9 cellular contexts compared by ENCODE assay signal in genomic region chr7:24701232-24701898, GRCh38. TPM values are rescaled to one million over a fixed set of nuclear protein-coding genes. Genes with fewer than 3 reads are reported as not detected.
A peak's percentile ranks its signal among the peaks of the same experiment; 100 is the strongest.
DNase-seq lines count a peak whose midpoint lies in the region; ATAC-seq and TF ChIP-seq lines count a peak whose summit lies in the region.
"Had no signal": no experiment of that assay in that cellular context is flagged by ENCODE, and none has a peak within 500 bp of the region (broad histone marks: within the 10 kb centered on the region; RNA-seq: fewer than 3 reads in every experiment).

No MANE protein-coding gene starts in this region.

- peak; percentile 17 for DNase-seq in NCI-H1436 (lab: John Stamatoyannopoulos, UW)
- DNase-seq in NCI-H1436 treated with DMSO at 0.1 percent for 48 hours (lab: John Stamatoyannopoulos, UW): no peak
- peak; percentile 10 to 31 for DNase-seq in SW 1271 (lab: John Stamatoyannopoulos, UW)
- DNase-seq in cardiac muscle cell (ENCODE audit: low read depth in 1 of 2, low spot score in 1 of 2): peak; percentile 28 to 73
- peak in 10 of 49 donors; percentile 17 to 53 (median 27) for DNase-seq in substantia nigra (lab: John Stamatoyannopoulos, UW)
- no peak for DNase-seq in activated CD8-positive, alpha-beta memory T cell treated with anti-CD3 and anti-CD28 coated beads, Interleukin-2, amount 10 ng/mL, durations not matched to agents 7 days and 5 days
- no peak for DNase-seq in NCI-H82 (lab: John Stamatoyannopoulos, UW)

- H3K4me1 ChIP-seq in cardiac muscle cell (ENCODE audit: low read depth): peaks cover 43% of the 10 kb centered on the region

- H3K27me3 ChIP-seq in cardiac muscle cell: no peaks in the 10 kb centered on the region

- no peak overlapping the region for H3K4me3 Mint-ChIP-seq in activated CD8-positive, alpha-beta memory T cell treated with anti-CD3 and anti-CD28 coated beads, Interleukin-2, amount 10 ng/mL, durations not matched to agents 7 days and 5 days

- no peaks in the 10 kb centered on the region for H3K9me3 Mint-ChIP-seq in activated CD8-positive, alpha-beta memory T cell treated with anti-CD3 and anti-CD28 coated beads, Interleukin-2, amount 10 ng/mL, durations not matched to agents 7 days and 5 days (ENCODE audit: low read depth)

- no peak for ATAC-seq in GM18909 (IDR thresholded peaks at IDR 0.05; ENCODE audit: poor library complexity, unreplicated experiment)
- no peak for ATAC-seq in activated CD8-positive, alpha-beta memory T cell treated with anti-CD3 and anti-CD28 coated beads, Interleukin-2, amount 10 ng/mL, durations not matched to agents 7 days and 5 days

- H3K27ac ChIP-seq in cardiac muscle cell (no peak overlapping the region), substantia nigra (ENCODE audit: low read depth, low read length, poor library complexity, severe bottlenecking) (peak overlapping the region; percentile 66)
- H3K27ac ChIP-seq: A549 had no signal

- peaks cover 6% of the 10 kb centered on the region for H3K4me1 Mint-ChIP-seq in activated CD8-positive, alpha-beta memory T cell treated with anti-CD3 and anti-CD28 coated beads, Interleukin-2, amount 10 ng/mL, durations not matched to agents 7 days and 5 days

- no peak overlapping the region for H3K4me3 ChIP-seq in cardiac muscle cell
- H3K4me3 ChIP-seq: A549 had no signal

- H3K27ac Mint-ChIP-seq in activated CD8-positive, alpha-beta memory T cell treated with anti-CD3 and anti-CD28 coated beads, Interleukin-2, amount 10 ng/mL, durations not matched to agents 7 days and 5 days: no peak overlapping the region

- H3K9me3 ChIP-seq in cardiac muscle cell (ENCODE audit: low read depth): no peaks in the 10 kb centered on the region
- H3K9me3 ChIP-seq: A549 had no signal

- CTCF ChIA-PET in activated CD8-positive, alpha-beta memory T cell treated with anti-CD3 and anti-CD28 coated beads, Interleukin-2, amount 10 ng/mL, durations not matched to agents 7 days and 5 days (lab: Charles Lee): interaction anchor here (0.9 to 1.6 kb wide), 3 partner anchors 13 to 392 kb away, joined by 3 to 4 read pairs (median 3); no protein-coding TSS in a partner anchor

- H3K27me3 Mint-ChIP-seq in activated CD8-positive, alpha-beta memory T cell treated with anti-CD3 and anti-CD28 coated beads, Interleukin-2, amount 10 ng/mL, durations not matched to agents 7 days and 5 days: no peaks in the 10 kb centered on the region

- H3K36me3 Mint-ChIP-seq in activated CD8-positive, alpha-beta memory T cell treated with anti-CD3 and anti-CD28 coated beads, Interleukin-2, amount 10 ng/mL, durations not matched to agents 7 days and 5 days: no peaks in the 10 kb centered on the region

- H3K36me3 ChIP-seq in cardiac muscle cell: no peaks in the 10 kb centered on the region

- TF ChIP-seq CTCF in cardiac muscle cell (IDR thresholded peaks at IDR 0.05; ENCODE audit: low read depth, low read length): no peak

RNA-seq across cellular contexts. Expression of gene GSDME, which starts 55.9 kb away (rescaled TPM):
- 6.6 and 7.1 TPM in 2 replicates for total RNA-seq in cardiac muscle cell
- polyA plus RNA-seq in cardiac muscle cell: 8.4 and 10.0 TPM in 2 replicates
- 1 to 10 TPM in 1 of 2 experiments, under 1 TPM in 1; 0.96 to 4.5 TPM for total RNA-seq in activated CD8-positive, alpha-beta memory T cell treated with anti-CD3 and anti-CD28 coated beads, Interleukin-2, amount 10 ng/mL, durations not matched to agents 7 days and 5 days

Comparison
In these comparisons a context has a peak if more than half of its experiments do, and no peak if none do; other contexts are left out.
1. DNase-seq: peak in NCI-H1436 (single experiment), SW 1271 (2 of 2) and cardiac muscle cell (2 of 2); none in NCI-H1436 treated with DMSO at 0.1 percent for 48 hours (single experiment), activated CD8-positive, alpha-beta memory T cell treated with anti-CD3 and anti-CD28 coated beads, Interleukin-2, amount 10 ng/mL, durations not matched to agents 7 days and 5 days (single experiment) and NCI-H82 (single experiment).